ENCODE assay signal across 22 cellular contexts in genomic region chr9:110455860-110456259, GRCh38.
DNase-seq lines count a peak whose midpoint lies in the region; ATAC-seq, FAIRE-seq and TF ChIP-seq lines count a peak whose summit lies in the region.
"Had no signal": no experiment of that assay in that cellular context is flagged by ENCODE, and none has a peak within 500 bp of the region (broad histone marks: within the 10 kb centered on the region; RNA-seq: fewer than 3 reads in every experiment).

No MANE protein-coding gene starts in this region.

- TF ChIP-seq CTCF in mammary epithelial cell (conservative IDR thresholded peaks at IDR 0.05 in 1 of 2, IDR thresholded peaks at IDR 0.05 in 1 of 2; ENCODE audit: extremely low read depth in 1 of 2, insufficient read depth in 1 of 2, low read depth in 1 of 2, low read length in 2 of 2) (no peak), breast epithelium (IDR thresholded peaks at IDR 0.05) (no peak), MM.1S (IDR thresholded peaks at IDR 0.05; ENCODE audit: low read length) (no peak), gastroesophageal sphincter (IDR thresholded peaks at IDR 0.05) (no peak)

- H3K79me2 ChIP-seq in mammary epithelial cell (ENCODE audit: insufficient read depth, low read length) (no peaks in the 10 kb centered on the region), MM.1S (ENCODE audit: low read length) (no peaks in the 10 kb centered on the region)

- H3K9me3 ChIP-seq in mammary epithelial cell (replicated peaks; ENCODE audit: insufficient read depth, low read length): no peaks in the 10 kb centered on the region
- no peaks in the 10 kb centered on the region for H3K9me3 ChIP-seq in breast epithelium
- H3K9me3 ChIP-seq in MM.1S (replicated peaks; ENCODE audit: insufficient read depth, low read length): no peaks in the 10 kb centered on the region
- no peaks in the 10 kb centered on the region for H3K9me3 ChIP-seq in small intestine (ENCODE audit: control insufficient read depth, low read depth)
- no peaks in the 10 kb centered on the region for H3K9me3 ChIP-seq in gastroesophageal sphincter
- H3K9me3 ChIP-seq: BE2C, Caco-2, HAP-1 had no signal

- H3K4me3 ChIP-seq in mammary epithelial cell (replicated peaks in 1 of 3; ENCODE audit: insufficient read depth in 1 of 3, low read depth in 2 of 3, low read length in 3 of 3) (no peak overlapping the region), breast epithelium (no peak overlapping the region), MM.1S (ENCODE audit: low read length) (peak overlapping the region; percentile 17; the same call in 1 of the 2 replicates), small intestine (ENCODE audit: low read depth in 1 of 2, low read length in 2 of 2) (no peak overlapping the region), gastroesophageal sphincter (no peak overlapping the region)
- H3K4me3 ChIP-seq: GM12878, HAP-1 had no signal

- H3K36me3 ChIP-seq in mammary epithelial cell (ENCODE audit: insufficient read depth, low read length) (no peaks in the 10 kb centered on the region), breast epithelium (no peaks in the 10 kb centered on the region), MM.1S (replicated peaks; ENCODE audit: insufficient read depth, low read length) (no peaks in the 10 kb centered on the region), small intestine (ENCODE audit: control insufficient read depth in 2 of 2, insufficient read depth in 2 of 2, low read length in 2 of 2) (no peaks in the 10 kb centered on the region), gastroesophageal sphincter (no peaks in the 10 kb centered on the region)
- H3K36me3 ChIP-seq: BE2C, HAP-1 had no signal

- in situ Hi-C loops in mammary epithelial cell (cut with MboI; ENCODE audit: low sequenced_read_pairs in 2 of 2): no loop called here

- H4K20me1 ChIP-seq in mammary epithelial cell (ENCODE audit: insufficient read depth, low read length) (no peaks in the 10 kb centered on the region), MM.1S (ENCODE audit: insufficient read depth, low read length) (no peaks in the 10 kb centered on the region)

- no peak overlapping the region for H2AFZ ChIP-seq in mammary epithelial cell (ENCODE audit: low read depth, low read length)
- H2AFZ ChIP-seq in MM.1S (ENCODE audit: low read length): peak overlapping the region; percentile 39

- H3F3A ChIP-seq in MM.1S (ENCODE audit: insufficient read depth, low read length): no peaks in the 10 kb centered on the region

- TF ChIP-seq POLR2A in breast epithelium (IDR thresholded peaks at IDR 0.05) (no peak), gastroesophageal sphincter (IDR thresholded peaks at IDR 0.05) (no peak)

- H3K9me2 ChIP-seq in MM.1S (replicated peaks; ENCODE audit: insufficient read depth, low read length): no peaks in the 10 kb centered on the region

- CTCF ChIA-PET in mammary epithelial cell (lab: Charles Lee; ENCODE audit: low non-redundant PET): no interaction called here

- BruUV-seq in mammary epithelial cell (replicated peaks; lab: Mats Ljungman, UMichigan): no TSS peak

- H3K4me1 ChIP-seq in mammary epithelial cell (ENCODE audit: insufficient read depth, low read length) (no peaks in the 10 kb centered on the region), breast epithelium (no peaks in the 10 kb centered on the region), MM.1S (ENCODE audit: low read length) (no peaks in the 10 kb centered on the region), small intestine (ENCODE audit: control insufficient read depth in 2 of 2, insufficient read depth in 1 of 2, low read depth in 1 of 2, low read length in 1 of 2) (no peaks in the 10 kb centered on the region), gastroesophageal sphincter (no peaks in the 10 kb centered on the region)
- H3K4me1 ChIP-seq: BE2C, Caco-2, HAP-1 had no signal

- H3K4me2 ChIP-seq in mammary epithelial cell (ENCODE audit: insufficient read depth, low read depth, low read length) (peak overlapping the region; percentile 26), MM.1S (ENCODE audit: low read depth, low read length) (peak overlapping the region; percentile 28)

- no peak for FAIRE-seq in small intestine (lab: Jason Lieb, UNC)
- FAIRE-seq: A204.1, D721Med, GM12878, H1 had no signal

- intact Hi-C loops in mammary epithelial cell (cut with micrococcal nuclease): no loop called here
- intact Hi-C loops in breast epithelium (cut with DNase I; ENCODE audit: low total_unique reads): no loop called here

- H3K9ac ChIP-seq in mammary epithelial cell (ENCODE audit: insufficient read depth, low read length): no peak overlapping the region
- H3K9ac ChIP-seq in MM.1S (ENCODE audit: low read length): no peak overlapping the region

- ATAC-seq in HG03135 (IDR thresholded peaks at IDR 0.05; ENCODE audit: unreplicated experiment) (no peak), gastroesophageal sphincter (no peak)
- ATAC-seq: GM12878 had no signal

- dilution Hi-C loops in mammary epithelial cell (cut with HindIII; ENCODE audit: low sequenced_read_pairs): no loop called here

- DNase-seq in mammary epithelial cell (no peak), breast epithelium (ENCODE audit: low spot score in 2 of 2) (no peak), MM.1S (peak; percentile 47), NCI-H774 (lab: John Stamatoyannopoulos, UW) (peak; percentile 4), small intestine (peak; percentile 20), medulla oblongata (ENCODE audit: extremely low spot score) (no peak)
- DNase-seq: ACHN; BE2C; C1 segment of cervical spinal cord; Caco-2; CD4-positive, CD25-positive, alpha-beta regulatory T cell; CD8-positive, alpha-beta memory T cell; DMS79 treated with DMSO at 0.1 percent for 48 hours; GF-D8 had no signal

- no peak overlapping the region for H3K27ac ChIP-seq in mammary epithelial cell (ENCODE audit: insufficient read depth, low read depth, low read length)
- no peak overlapping the region for H3K27ac ChIP-seq in breast epithelium
- H3K27ac ChIP-seq in MM.1S (ENCODE audit: low read length): no peak overlapping the region
- no peak overlapping the region for H3K27ac ChIP-seq in small intestine (ENCODE audit: low read depth in 1 of 2, low read length in 1 of 2)
- no peak overlapping the region for H3K27ac ChIP-seq in gastroesophageal sphincter
- H3K27ac ChIP-seq: HL-60 had no signal

- no peaks in the 10 kb centered on the region for H3K27me3 ChIP-seq in mammary epithelial cell (ENCODE audit: insufficient read depth, low read length)
- H3K27me3 ChIP-seq in breast epithelium: no peaks in the 10 kb centered on the region
- H3K27me3 ChIP-seq in MM.1S (replicated peaks; ENCODE audit: insufficient read depth, low read length): no peaks in the 10 kb centered on the region
- no peaks in the 10 kb centered on the region for H3K27me3 ChIP-seq in small intestine (ENCODE audit: control insufficient read depth in 2 of 2, insufficient read depth in 2 of 2, low read length in 2 of 2)
- H3K27me3 ChIP-seq in gastroesophageal sphincter: no peaks in the 10 kb centered on the region
- H3K27me3 ChIP-seq: BE2C had no signal

- TF ChIP-seq EP300 in gastroesophageal sphincter (IDR thresholded peaks at IDR 0.05): no peak

Comparison
In these comparisons a context has a peak if more than half of its experiments do, and no peak if none do; other contexts are left out.
1. DNase-seq: peak in MM.1S (single experiment), NCI-H774 (single experiment) and small intestine (single experiment); none in mammary epithelial cell (single experiment), breast epithelium (0 of 2) and medulla oblongata (single experiment).